Comparison of ENCODE assay signal across 31 cellular contexts in genomic region chr2:144877893-144878292, GRCh38.
"Had no signal": no experiment of that assay in that cellular context is flagged by ENCODE, and none has a peak within 500 bp of the region (broad histone marks: within the 10 kb centered on the region; RNA-seq: fewer than 3 reads in every experiment).

No MANE protein-coding gene starts in this region.

- H3K4me2 ChIP-seq: PC-9 had no signal

- H3K36me3 ChIP-seq: SJCRH30 had no signal

- H3K36me3 Mint-ChIP-seq: T-cell had no signal

- H3K27ac ChIP-seq: PC-9, RWPE1, SJCRH30, SK-N-MC had no signal

- H3K4me1 Mint-ChIP-seq: T-cell had no signal

- H3K4me3 ChIP-seq: PC-9, SJCRH30, SK-N-MC had no signal

- ATAC-seq: Panc1, Right ventricle myocardium inferior, SK-N-SH treated with all-trans-retinoic acid at 6 μM for 48 hours, T-cell had no signal

- H2AFZ ChIP-seq: PC-9 had no signal

- FAIRE-seq: RCC 7860 had no signal

- H3K4me1 ChIP-seq: SJCRH30 had no signal

- H3K27me3 Mint-ChIP-seq: T-cell had no signal

- H3K9me3 ChIP-seq: SJCRH30 had no signal

- DNase-seq: Karpas-422, MM.1S, MV-4-11, NCI-H1092, NCI-H1105, NCI-H1417 treated with DMSO at 0.1 percent for 48 hours, NCI-H1436 treated with DMSO at 0.1 percent for 48 hours, NCI-H1694 treated with DMSO at 0.1 percent for 48 hours, NCI-H187 treated with DMSO at 0.1 percent for 48 hours, NCI-H2029, NCI-H2081, NCI-H2171 treated with DMSO at 0.1 percent for 48 hours, NCI-H2227 treated with DMSO at 0.1 percent for 48 hours, NCI-H446 treated with DMSO at 0.1 percent for 48 hours, NCI-H510A, NCI-H524, NCI-H526, NCI-H69, NCI-H748 treated with DMSO at 0.1 percent for 48 hours, NCI-H82, PC-9, SHP77, SIG-M5, SJCRH30, T-cell had no signal

- H3K27me3 ChIP-seq: SJCRH30 had no signal

- H3K4me3 Mint-ChIP-seq: T-cell had no signal

- H3K27ac Mint-ChIP-seq: T-cell had no signal

- H3K9me3 Mint-ChIP-seq: T-cell had no signal
